ENCODE assay signal across 8 cellular contexts in the genomic region with DNA sequence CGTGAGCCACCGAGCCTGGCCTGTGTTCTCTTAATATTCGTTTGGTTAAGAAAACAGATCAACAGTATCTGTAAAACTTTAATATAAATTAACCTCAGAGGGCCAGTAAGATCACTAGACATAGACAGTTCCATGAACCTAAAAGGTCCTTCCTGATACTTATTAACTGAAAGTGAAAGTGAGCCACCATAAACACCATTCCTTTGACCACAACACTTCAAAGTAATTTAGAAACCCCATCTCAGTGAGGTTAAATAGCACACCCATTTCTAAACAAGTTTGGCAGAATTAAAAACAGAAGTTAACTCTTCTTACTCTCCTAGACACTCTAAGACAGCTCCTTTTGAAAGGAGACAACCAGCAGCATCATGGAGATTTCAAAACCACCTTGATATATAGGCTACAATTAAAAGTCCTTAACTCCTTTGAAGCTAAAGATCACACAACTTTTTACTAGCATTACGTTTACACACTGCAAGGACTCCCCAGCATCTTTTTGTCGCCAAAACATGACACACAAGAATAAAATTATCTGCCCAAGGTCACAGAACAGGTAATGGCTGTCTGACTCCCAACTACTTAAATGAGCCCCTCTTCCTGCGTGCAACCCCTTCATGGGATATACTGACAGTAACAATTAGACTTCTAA. TPM values are rescaled to one million over a fixed set of nuclear protein-coding genes. Genes with fewer than 3 reads are reported as not detected.
A peak's percentile ranks its signal among the peaks of the same experiment; 100 is the strongest.
DNase-seq lines count a peak whose midpoint lies in the region; ATAC-seq and TF ChIP-seq lines count a peak whose summit lies in the region.

No MANE protein-coding gene starts in this region.

- H3K4me2 ChIP-seq in H9 (ENCODE audit: insufficient read depth, insufficient read length, low read length): peak overlapping the region; percentile 76

- no peaks in the 10 kb centered on the region for H3K27me3 Mint-ChIP-seq in CD4-positive, CD25-positive, alpha-beta regulatory T cell
- H3K27me3 Mint-ChIP-seq in H9 (ENCODE audit: low read depth): peaks cover 13% of the 10 kb centered on the region

- no peak overlapping the region for H2BK20ac ChIP-seq in H9 (ENCODE audit: low read depth, low read length, poor library complexity, severe bottlenecking)

- H3K14ac ChIP-seq in H9 (ENCODE audit: insufficient read depth, low read length): no peak overlapping the region

- H3K36me3 ChIP-seq in CD4-positive, CD25-positive, alpha-beta regulatory T cell (ENCODE audit: control insufficient read depth, insufficient read depth, low read length): no peaks in the 10 kb centered on the region
- peaks cover 0 to 2% (median 0%) of the 10 kb centered on the region in 5 donors for H3K36me3 ChIP-seq in subcutaneous abdominal adipose tissue (ENCODE audit: control insufficient read depth in 5 of 5, insufficient read depth in 5 of 5, low read length in 5 of 5)

- no peaks in the 10 kb centered on the region for H3K9me3 Mint-ChIP-seq in CD4-positive, CD25-positive, alpha-beta regulatory T cell
- 0 out of 5 replicates have a peak, but pooled peaks cover 0 to 2% of the 10 kb centered on the region in 2 experiments for H3K9me3 Mint-ChIP-seq in H9

- ATAC-seq in CD4-positive, CD25-positive, alpha-beta regulatory T cell (ENCODE audit: low read depth in 2 of 2): no peak
- no peak for ATAC-seq in GM19035 (IDR thresholded peaks at IDR 0.05; ENCODE audit: unreplicated experiment)

- H2BK120ac ChIP-seq in H9 (ENCODE audit: low read depth, low read length, poor library complexity, severe bottlenecking): no peak overlapping the region

- no peak overlapping the region for H3K18ac ChIP-seq in H9 (ENCODE audit: insufficient read length, low read depth, low read length)

- H3K27ac ChIP-seq in CD4-positive, CD25-positive, alpha-beta regulatory T cell (ENCODE audit: insufficient read depth, low read length, poor library complexity, severe bottlenecking): no peak overlapping the region
- H3K27ac ChIP-seq in H9 (ENCODE audit: insufficient read length, low read depth, low read length) (no peak overlapping the region), subcutaneous abdominal adipose tissue (ENCODE audit: low read depth, low read length) (no peak overlapping the region)

- no peak for TF ChIP-seq CTCF in H9 (conservative IDR thresholded peaks at IDR 0.05)
- TF ChIP-seq CTCF in WI38 (IDR thresholded peaks at IDR 0.05; ENCODE audit: low read depth, low read length): no peak

- H3K79me2 ChIP-seq in H9 (ENCODE audit: insufficient read depth, low read length): no peaks in the 10 kb centered on the region; the same call in 1 of the 2 replicates

- H3K9ac ChIP-seq in H9 (ENCODE audit: extremely low read depth, insufficient read length, low read length) (no peak overlapping the region), subcutaneous abdominal adipose tissue (ENCODE audit: low read length in 5 of 5) (peak overlapping the region in 3 of 5 donors; percentile 0 to 64 (median 31))

- H2BK12ac ChIP-seq in H9 (ENCODE audit: insufficient read length, low read depth, low read length): no peak overlapping the region

- no peaks in the 10 kb centered on the region for H3K9me3 ChIP-seq in CD4-positive, CD25-positive, alpha-beta regulatory T cell (ENCODE audit: control insufficient read depth in 2 of 2, low read length in 2 of 2)
- H3K9me3 ChIP-seq in H9 (ENCODE audit: control insufficient read depth, low read depth, low read length): no peaks in the 10 kb centered on the region
- H3K9me3 ChIP-seq in iPS-18c (ENCODE audit: control insufficient read depth, insufficient read depth, low read length): no peaks in the 10 kb centered on the region
- H3K9me3 ChIP-seq in subcutaneous abdominal adipose tissue (ENCODE audit: control insufficient read depth in 5 of 5, low read length in 5 of 5): no peaks in the 10 kb centered on the region

- H3K56ac ChIP-seq in H9 (ENCODE audit: insufficient read length, low read depth, low read length): no peak overlapping the region

- no peak overlapping the region for H3K23ac ChIP-seq in H9 (ENCODE audit: insufficient read length, low read depth, low read length)

- H4K20me1 ChIP-seq in H9 (ENCODE audit: control insufficient read depth, insufficient read depth, insufficient read length): no peaks in the 10 kb centered on the region

- H3K36me3 Mint-ChIP-seq in CD4-positive, CD25-positive, alpha-beta regulatory T cell: peaks cover 7% of the 10 kb centered on the region
- H3K36me3 Mint-ChIP-seq in H9 (ENCODE audit: insufficient read depth in 1 of 3, low read depth in 3 of 3): 0 out of 7 replicates have a peak, but pooled peaks cover 0 to 3% (median 0%) of the 10 kb centered on the region in 3 experiments

- H3K4me1 Mint-ChIP-seq in CD4-positive, CD25-positive, alpha-beta regulatory T cell: peaks cover 35 to 63% (median 49%) of the 10 kb centered on the region in 4 donors
- H3K4me1 Mint-ChIP-seq in H9: peaks cover 18 to 20% of the 10 kb centered on the region in 2 experiments

- H2BK15ac ChIP-seq in H9 (ENCODE audit: low read depth, low read length): no peak overlapping the region

- no peak overlapping the region for H4K91ac ChIP-seq in H9 (ENCODE audit: insufficient read length, low read depth, low read length)

- WGBS in H9 (ENCODE audit: extremely low coverage, insufficient read length, low lambda C conversion rate): no CpG with 5 or more reads among the region's 6 CpGs

- H3K4ac ChIP-seq in H9 (ENCODE audit: low read depth, low read length): no peak overlapping the region

- H3K4me3 ChIP-seq in CD4-positive, CD25-positive, alpha-beta regulatory T cell (ENCODE audit: low read depth, low read length): peak overlapping the region; percentile 90
- peak overlapping the region; percentile 78 for H3K4me3 ChIP-seq in WI38 (ENCODE audit: low read depth, low read length)
- 0 out of 2 replicates have a peak overlapping the region, but pooled peaks have one; percentile 86 for H3K4me3 ChIP-seq in iPS-18c (ENCODE audit: insufficient read depth, low read depth, low read length)
- peak overlapping the region; percentile 81 to 97 (median 91) for H3K4me3 ChIP-seq in subcutaneous abdominal adipose tissue (ENCODE audit: low read depth in 1 of 5, low read length in 5 of 5)

- H3K27me3 ChIP-seq in CD4-positive, CD25-positive, alpha-beta regulatory T cell (ENCODE audit: control insufficient read depth, insufficient read depth, low read length): no peaks in the 10 kb centered on the region
- H3K27me3 ChIP-seq in H9 (ENCODE audit: insufficient read depth, low read length) (no peaks in the 10 kb centered on the region), subcutaneous abdominal adipose tissue (ENCODE audit: control insufficient read depth in 5 of 5, insufficient read depth in 4 of 5, low read length in 5 of 5) (no peaks in the 10 kb centered on the region)

- no peak overlapping the region for H4K5ac ChIP-seq in H9 (ENCODE audit: insufficient read length, low read depth, low read length)

- H2AK5ac ChIP-seq in H9 (ENCODE audit: insufficient read length, low read length): no peak overlapping the region

- H3K79me1 ChIP-seq in H9 (ENCODE audit: insufficient read depth, low read depth, low read length, poor library complexity, severe bottlenecking): no peaks in the 10 kb centered on the region

- no peak overlapping the region for H3T11ph ChIP-seq in H9 (ENCODE audit: low read length)

- H3K4me3 Mint-ChIP-seq in CD4-positive, CD25-positive, alpha-beta regulatory T cell: peak overlapping the region; percentile 79 to 94 (median 90)
- H3K4me3 Mint-ChIP-seq in H9: peak overlapping the region; percentile 77 to 88

- no peak overlapping the region for H2BK5ac ChIP-seq in H9 (ENCODE audit: insufficient read length, low read length)

- H2AFZ ChIP-seq in H9 (ENCODE audit: low read length): no peak overlapping the region

- H3K23me2 ChIP-seq in H9 (ENCODE audit: insufficient read length, low read depth, low read length, poor library complexity, severe bottlenecking): no peaks in the 10 kb centered on the region

- peak overlapping the region; percentile 55 to 75 (median 60) for H3K27ac Mint-ChIP-seq in CD4-positive, CD25-positive, alpha-beta regulatory T cell
- H3K27ac Mint-ChIP-seq in H9: no peak overlapping the region

- peaks cover 38% of the 10 kb centered on the region for H3K4me1 ChIP-seq in CD4-positive, CD25-positive, alpha-beta regulatory T cell (ENCODE audit: control insufficient read depth, insufficient read depth, low read length, poor library complexity, severe bottlenecking)
- H3K4me1 ChIP-seq in H9 (ENCODE audit: insufficient read depth, low read length) (0 out of 2 replicates have a peak, but pooled peaks cover 4% of the 10 kb centered on the region), subcutaneous abdominal adipose tissue (ENCODE audit: control insufficient read depth in 5 of 5, insufficient read depth in 5 of 5, low read length in 5 of 5) (peaks cover 2 to 35% (median 32%) of the 10 kb centered on the region in 5 donors)

- no peak overlapping the region for H4K8ac ChIP-seq in H9 (replicated peaks; ENCODE audit: insufficient read length, low read depth, low read length)

- peak in 2 of 3 donors; percentile 27 to 64 for DNase-seq in CD4-positive, CD25-positive, alpha-beta regulatory T cell
- DNase-seq in H9 (no peak), A172 (ENCODE audit: low spot score) (no peak), DMS153 treated with DMSO at 0.1 percent for 48 hours (lab: John Stamatoyannopoulos, UW; ENCODE audit: unreplicated experiment) (no peak)

RNA-seq across cellular contexts. Expression of a gene that starts 2.2 kb away (rescaled TPM):
- 44.9 TPM for total RNA-seq in CD4-positive, CD25-positive, alpha-beta regulatory T cell
- polyA plus RNA-seq in CD4-positive, CD25-positive, alpha-beta regulatory T cell: 1 to 10 TPM; 2.0 to 2.6 (median 2.4) TPM
- total RNA-seq in H9 (2021): 15.0 and 15.6 TPM in 2 replicates
- 7.4 and 7.9 TPM in 2 replicates for total RNA-seq in A172 (2014; rRNA removed; shearing (Covaris generic))

Comparison
In these comparisons a context has a peak if more than half of its experiments do, and no peak if none do; other contexts are left out.
1. DNase-seq: peak in CD4-positive, CD25-positive, alpha-beta regulatory T cell (2 of 3); none in H9 (single experiment), A172 (single experiment) and DMS153 treated with DMSO at 0.1 percent for 48 hours (single experiment).
2. H3K27ac Mint-ChIP-seq: peak in CD4-positive, CD25-positive, alpha-beta regulatory T cell (3 of 3); none in H9 (0 of 3).
3. Peak in every context shown above with its lines, with median percentiles within 50 percentile points of each other: H3K4me3 ChIP-seq.